ENCODE assay signal across 8 cellular contexts in genomic region chr9:122350577-122351355, GRCh38. TPM values are rescaled to one million over a fixed set of nuclear protein-coding genes. Genes with fewer than 3 reads are reported as not detected.
DNase-seq lines count a peak whose midpoint lies in the region; FAIRE-seq and TF ChIP-seq lines count a peak whose summit lies in the region.

No MANE protein-coding gene starts in this region.

- CTCF ChIA-PET in Caco-2 (lab: Charles Lee): interaction anchor here (0.7 to 6.4 kb wide), 11 partner anchors 11 to 460 kb away, joined by 3 to 104 read pairs (median 4); partner anchors contain the start of genes MRRF and RBM18

- H2AFZ ChIP-seq in neuronal stem cell (ENCODE audit: low read length): no peak overlapping the region

- no peak overlapping the region for H3K4ac ChIP-seq in neuronal stem cell (ENCODE audit: low read length)

- H2BK15ac ChIP-seq in neuronal stem cell (ENCODE audit: low read length): no peak overlapping the region

- H3K23ac ChIP-seq in neuronal stem cell (ENCODE audit: low read depth, low read length, poor library complexity): no peak overlapping the region

- POLR2A ChIA-PET in Caco-2 (lab: Charles Lee): interaction anchor here (0.5 kb wide), 1 partner anchor 46 kb away, joined by 7 read pairs; no protein-coding TSS in a partner anchor

- H3K27me3 ChIP-seq in Caco-2 (replicated peaks; ENCODE audit: control insufficient read depth, insufficient read depth, low read length): no peaks in the 10 kb centered on the region
- H3K27me3 ChIP-seq in neuronal stem cell (ENCODE audit: control insufficient read depth in 3 of 3, insufficient read depth in 3 of 3, low read depth in 1 of 3, low read length in 3 of 3): peaks cover 2 to 38% (median 14%) of the 10 kb centered on the region in 3 experiments

- no peak overlapping the region for H4K91ac ChIP-seq in neuronal stem cell (ENCODE audit: low read depth, low read length, poor library complexity)

- no peak overlapping the region for H3K27ac ChIP-seq in neuronal stem cell (replicated peaks; ENCODE audit: low read length)
- no peak overlapping the region for H3K27ac ChIP-seq in substantia nigra (ENCODE audit: low read depth, low read length, poor library complexity, severe bottlenecking)

- H3K4me1 ChIP-seq in Caco-2 (no peaks in the 10 kb centered on the region; the same call in 1 of the 2 replicates), neuronal stem cell (ENCODE audit: control insufficient read depth in 2 of 2, insufficient read depth in 1 of 2, low read depth in 1 of 2, low read length in 2 of 2) (peaks cover 5 to 15% of the 10 kb centered on the region in 2 donors)

- intact Hi-C loops in Caco-2 (cut with micrococcal nuclease; ENCODE audit: unreplicated experiment): loop anchor here (1.0 to 5.0 kb wide), 6 partner anchors 86 to 462 kb away; partner anchors contain the start of genes MRRF and RBM18

- no peak overlapping the region for H2BK120ac ChIP-seq in neuronal stem cell (ENCODE audit: low read depth, low read length)

- FAIRE-seq in RCC 7860 (lab: Jason Lieb, UNC): no peak

- H3K18ac ChIP-seq in neuronal stem cell (ENCODE audit: low read length): no peak overlapping the region

- no peak overlapping the region for H3K4me3 Mint-ChIP-seq in Caco-2 (ENCODE audit: unreplicated experiment)

- H3K79me1 ChIP-seq in neuronal stem cell (ENCODE audit: low read depth, low read length): no peaks in the 10 kb centered on the region

- no peak overlapping the region for H2BK12ac ChIP-seq in neuronal stem cell (ENCODE audit: low read length)

- no peak overlapping the region for H3K14ac ChIP-seq in neuronal stem cell (ENCODE audit: low read length)

- H3K9me3 Mint-ChIP-seq in Caco-2 (ENCODE audit: unreplicated experiment): no peaks in the 10 kb centered on the region

- no TSS peak for BruUV-seq in Caco-2 (replicated peaks; lab: Mats Ljungman, UMichigan)

- WGBS in neuronal stem cell (ENCODE audit: extremely low coverage in 2 of 2, insufficient read length in 2 of 2, insufficient replicate concordance in 1 of 2), 2 donors: no CpG with 5 or more reads among the region's 11 CpGs

- no peak overlapping the region for H4K8ac ChIP-seq in neuronal stem cell (ENCODE audit: low read depth, low read length)

- H3K27me3 Mint-ChIP-seq in Caco-2 (ENCODE audit: insufficient read depth, unreplicated experiment): peaks cover 4% of the 10 kb centered on the region

- H3K36me3 ChIP-seq in Caco-2 (ENCODE audit: control insufficient read depth, insufficient read depth, low read length) (no peaks in the 10 kb centered on the region), neuronal stem cell (replicated peaks in 1 of 2; ENCODE audit: control insufficient read depth in 2 of 2, insufficient read depth in 2 of 2, low read length in 2 of 2) (no peaks in the 10 kb centered on the region)

- H2AK5ac ChIP-seq in neuronal stem cell (ENCODE audit: low read depth, low read length): no peak overlapping the region

- H3K4me2 ChIP-seq in neuronal stem cell (ENCODE audit: insufficient read depth, low read length, poor library complexity, severe bottlenecking): no peak overlapping the region

- DNase-seq in Caco-2 (peak; percentile 72 to 88), GM20000 (ENCODE audit: low spot score) (peak; percentile 88), HUDEP-2 (lab: John Stamatoyannopoulos, UW; ENCODE audit: unreplicated experiment in 76 of 76) (peak in 71 of 76 experiments; percentile 4 to 85 (median 65)), RCC 7860 (ENCODE audit: low spot score) (peak; percentile 57), fibroblast of mammary gland (ENCODE audit: low read depth) (peak; percentile 63), neuronal stem cell (ENCODE audit: low spot score) (peak; percentile 72), substantia nigra (lab: John Stamatoyannopoulos, UW) (peak in 48 of 49 donors; percentile 26 to 89 (median 74))
- DNase-seq in activated T-cell treated with anti-CD3 and anti-CD28 coated beads, Interleukin-2, amount 50 U/mL, for 48 hours: peak; percentile 82 to 88

- no peak overlapping the region for H3K4me3 ChIP-seq in Caco-2 (ENCODE audit: low read depth, low read length)
- no peak overlapping the region for H3K4me3 ChIP-seq in fibroblast of mammary gland (ENCODE audit: control insufficient read depth, low read depth, low read length)
- no peak overlapping the region for H3K4me3 ChIP-seq in neuronal stem cell (ENCODE audit: low read length in 2 of 2)

- H2BK5ac ChIP-seq in neuronal stem cell (ENCODE audit: low read length): no peak overlapping the region

- H3K36me3 Mint-ChIP-seq in Caco-2 (ENCODE audit: insufficient read depth, unreplicated experiment): no peaks in the 10 kb centered on the region

- H3K9me3 ChIP-seq in Caco-2 (no peaks in the 10 kb centered on the region), neuronal stem cell (replicated peaks in 1 of 2; ENCODE audit: control insufficient read depth in 2 of 2, insufficient read depth in 1 of 2, low read depth in 1 of 2, low read length in 2 of 2) (peaks cover 0 to 1% of the 10 kb centered on the region in 2 donors)

- peak; percentile 94 to 95 for TF ChIP-seq CTCF in Caco-2 (IDR thresholded peaks at IDR 0.05; ENCODE audit: insufficient read depth in 1 of 2, low read depth in 1 of 2, low read length in 1 of 2, severe bottlenecking in 1 of 2, unreplicated experiment in 1 of 2)
- TF ChIP-seq CTCF in GM20000 (IDR thresholded peaks at IDR 0.05; ENCODE audit: extremely low read depth, missing control alignments): peak; percentile 95
- TF ChIP-seq CTCF in fibroblast of mammary gland (conservative IDR thresholded peaks at IDR 0.05; ENCODE audit: control insufficient read depth, insufficient read depth, low read depth, low read length): peak; percentile 94

- H3K4me1 Mint-ChIP-seq in Caco-2 (ENCODE audit: low read depth, unreplicated experiment): peaks cover 6% of the 10 kb centered on the region

- no peak overlapping the region for H3K9ac ChIP-seq in neuronal stem cell (ENCODE audit: low read depth, low read length, poor library complexity)

- H3K27ac Mint-ChIP-seq in Caco-2 (ENCODE audit: unreplicated experiment): no peak overlapping the region

RNA-seq across cellular contexts. Expression of gene PTGS1, which starts 20.1 kb away (rescaled TPM):
- total RNA-seq in Caco-2 (2022): 0.19 and 0.29 TPM in 2 replicates
- polyA plus RNA-seq in neuronal stem cell (2013, experiment 1 of 2): 2.0 TPM
- polyA plus RNA-seq in neuronal stem cell (2013, experiment 2 of 2): 1.9 TPM
